Comparison of ENCODE assay signal across 1 cellular context in the genomic region with DNA sequence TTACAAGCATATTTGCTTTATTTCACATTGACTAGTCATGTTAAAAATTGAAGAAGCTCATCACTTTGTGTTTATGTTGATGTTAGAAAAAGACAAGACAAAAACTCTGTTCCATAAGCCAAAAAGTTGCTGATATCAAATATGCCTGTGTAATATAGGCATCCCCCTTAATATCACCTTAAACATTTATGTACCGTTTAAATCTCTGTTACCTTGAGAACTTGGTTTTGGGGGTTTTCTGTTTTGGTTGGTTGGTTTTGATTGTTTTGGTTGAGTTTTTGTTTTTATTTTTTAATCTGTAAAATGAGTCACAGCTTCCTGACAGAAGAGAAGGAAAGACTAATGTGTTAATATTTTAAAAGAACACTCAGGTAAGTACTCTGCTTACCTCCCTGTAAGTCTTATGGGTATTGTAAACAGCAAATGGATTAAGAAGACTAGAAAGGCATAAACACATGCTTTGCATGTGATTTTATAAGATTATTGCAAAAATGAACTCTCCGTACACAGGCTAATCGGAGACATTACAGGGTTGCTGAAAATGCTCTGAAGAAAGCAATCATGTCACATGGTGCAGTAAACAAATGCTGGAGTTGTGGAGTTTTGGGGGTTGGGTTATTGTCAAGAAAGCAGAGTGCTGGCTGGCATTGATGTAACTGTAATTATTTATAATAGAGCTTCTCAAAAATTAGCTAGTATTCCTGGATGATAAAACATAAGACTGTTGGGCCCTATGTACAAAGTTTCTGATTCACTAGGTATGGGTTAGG.
TF ChIP-seq lines count a peak whose summit lies in the region.

No MANE protein-coding gene starts in this region.

TF ChIP-seq in SK-N-SH, 30 proteins besides CTCF, POLR2A, EP300 and RAD21 (continued from another document):
- TF ChIP-seq, protein P1, sequence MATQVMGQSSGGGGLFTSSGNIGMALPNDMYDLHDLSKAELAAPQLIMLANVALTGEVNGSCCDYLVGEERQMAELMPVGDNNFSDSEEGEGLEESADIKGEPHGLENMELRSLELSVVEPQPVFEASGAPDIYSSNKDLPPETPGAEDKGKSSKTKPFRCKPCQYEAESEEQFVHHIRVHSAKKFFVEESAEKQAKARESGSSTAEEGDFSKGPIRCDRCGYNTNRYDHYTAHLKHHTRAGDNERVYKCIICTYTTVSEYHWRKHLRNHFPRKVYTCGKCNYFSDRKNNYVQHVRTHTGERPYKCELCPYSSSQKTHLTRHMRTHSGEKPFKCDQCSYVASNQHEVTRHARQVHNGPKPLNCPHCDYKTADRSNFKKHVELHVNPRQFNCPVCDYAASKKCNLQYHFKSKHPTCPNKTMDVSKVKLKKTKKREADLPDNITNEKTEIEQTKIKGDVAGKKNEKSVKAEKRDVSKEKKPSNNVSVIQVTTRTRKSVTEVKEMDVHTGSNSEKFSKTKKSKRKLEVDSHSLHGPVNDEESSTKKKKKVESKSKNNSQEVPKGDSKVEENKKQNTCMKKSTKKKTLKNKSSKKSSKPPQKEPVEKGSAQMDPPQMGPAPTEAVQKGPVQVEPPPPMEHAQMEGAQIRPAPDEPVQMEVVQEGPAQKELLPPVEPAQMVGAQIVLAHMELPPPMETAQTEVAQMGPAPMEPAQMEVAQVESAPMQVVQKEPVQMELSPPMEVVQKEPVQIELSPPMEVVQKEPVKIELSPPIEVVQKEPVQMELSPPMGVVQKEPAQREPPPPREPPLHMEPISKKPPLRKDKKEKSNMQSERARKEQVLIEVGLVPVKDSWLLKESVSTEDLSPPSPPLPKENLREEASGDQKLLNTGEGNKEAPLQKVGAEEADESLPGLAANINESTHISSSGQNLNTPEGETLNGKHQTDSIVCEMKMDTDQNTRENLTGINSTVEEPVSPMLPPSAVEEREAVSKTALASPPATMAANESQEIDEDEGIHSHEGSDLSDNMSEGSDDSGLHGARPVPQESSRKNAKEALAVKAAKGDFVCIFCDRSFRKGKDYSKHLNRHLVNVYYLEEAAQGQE (IDR thresholded peaks at IDR 0.05; ENCODE audit: low read depth, low read length): no peak
- no peak for TF ChIP-seq RXRA (IDR thresholded peaks at IDR 0.05; ENCODE audit: borderline replicate concordance, low read depth)
- no peak for TF ChIP-seq FOXJ3 (CRISPR knock-in tag; IDR thresholded peaks at IDR 0.05)
- TF ChIP-seq RFX5 (IDR thresholded peaks at IDR 0.05; ENCODE audit: low read length): no peak
- TF ChIP-seq TAF1 (IDR thresholded peaks at IDR 0.05; ENCODE audit: borderline replicate concordance, low read depth, low read length): no peak
TF ChIP-seq in SK-N-SH: peak in this region for 0.
